15 cellular contexts compared by ENCODE assay signal in the genomic region with DNA sequence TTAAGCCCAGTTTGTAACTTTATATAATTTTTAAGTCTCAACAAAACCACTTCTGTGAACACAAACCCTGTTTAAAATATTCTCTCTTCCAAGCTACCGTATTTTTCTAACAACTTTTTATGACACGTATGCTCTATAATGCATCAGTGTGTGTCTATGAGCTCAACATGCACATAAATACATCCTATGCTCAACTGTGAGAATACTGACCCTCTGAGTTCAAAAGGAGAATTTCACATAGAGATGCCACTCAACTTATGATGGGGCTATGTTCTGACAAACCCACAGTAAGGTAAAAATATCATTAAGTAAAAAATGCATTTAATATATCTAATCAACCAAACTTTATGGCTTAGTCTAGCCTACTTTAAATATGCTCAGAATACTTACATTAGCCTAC.
DNase-seq lines count a peak whose midpoint lies in the region; ATAC-seq and TF ChIP-seq lines count a peak whose summit lies in the region.
"Had no signal": no experiment of that assay in that cellular context is flagged by ENCODE, and none has a peak within 500 bp of the region (broad histone marks: within the 10 kb centered on the region; RNA-seq: fewer than 3 reads in every experiment).

No MANE protein-coding gene starts in this region.

- ATAC-seq in GM21786 (IDR thresholded peaks at IDR 0.05; ENCODE audit: unreplicated experiment) (peak; percentile 63), GM21360 (IDR thresholded peaks at IDR 0.05; ENCODE audit: unreplicated experiment) (no peak), GM21381 (IDR thresholded peaks at IDR 0.05; ENCODE audit: unreplicated experiment) (no peak)
- ATAC-seq: K562 had no signal

- H3K4me1 ChIP-seq in BE2C (peaks cover 4% of the 10 kb centered on the region), Caco-2 (no peaks in the 10 kb centered on the region)

- BruUV-seq in Caco-2 (replicated peaks; lab: Mats Ljungman, UMichigan): no TSS peak

- no peak overlapping the region for H3K4me3 Mint-ChIP-seq in Caco-2 (ENCODE audit: unreplicated experiment)
- H3K4me3 Mint-ChIP-seq: activated CD4-positive, alpha-beta memory T cell treated with anti-CD3 and anti-CD28 coated beads for 36 hours; naive B cell had no signal

- H3K36me3 Mint-ChIP-seq in Caco-2 (ENCODE audit: insufficient read depth, unreplicated experiment): no peaks in the 10 kb centered on the region
- H3K36me3 Mint-ChIP-seq: activated CD4-positive, alpha-beta memory T cell treated with anti-CD3 and anti-CD28 coated beads for 36 hours; naive B cell had no signal

- H3K4me1 Mint-ChIP-seq in Caco-2 (ENCODE audit: low read depth, unreplicated experiment): no peaks in the 10 kb centered on the region
- H3K4me1 Mint-ChIP-seq: naive B cell had no signal

- intact Hi-C loops in Caco-2 (cut with micrococcal nuclease; ENCODE audit: unreplicated experiment): loop anchor here (1.0 kb wide), 3 partner anchors 309 to 501 kb away; no protein-coding TSS in a partner anchor

- H3K27me3 ChIP-seq in BE2C: no peaks in the 10 kb centered on the region
- no peaks in the 10 kb centered on the region for H3K27me3 ChIP-seq in kidney epithelial cell (ENCODE audit: control insufficient read depth, insufficient read depth, low read length)
- no peaks in the 10 kb centered on the region for H3K27me3 ChIP-seq in Caco-2 (replicated peaks; ENCODE audit: control insufficient read depth, insufficient read depth, low read length)

- TF ChIP-seq CTCF in BE2C (IDR thresholded peaks at IDR 0.05; ENCODE audit: low read depth, low read length) (peak; percentile 56), kidney epithelial cell (IDR thresholded peaks at IDR 0.05; ENCODE audit: insufficient read depth, low read length, poor library complexity, severe bottlenecking) (peak; percentile 21), Caco-2 (IDR thresholded peaks at IDR 0.05; ENCODE audit: insufficient read depth in 1 of 2, low read depth in 1 of 2, low read length in 1 of 2, severe bottlenecking in 1 of 2, unreplicated experiment in 1 of 2) (peak in 1 of 2 experiments; percentile 33)

- H3K9me3 Mint-ChIP-seq in Caco-2 (ENCODE audit: unreplicated experiment): no peaks in the 10 kb centered on the region

- H3K9me3 ChIP-seq in BE2C: no peaks in the 10 kb centered on the region
- no peaks in the 10 kb centered on the region for H3K9me3 ChIP-seq in Caco-2

- POLR2A ChIA-PET in Caco-2 (lab: Charles Lee): no interaction called here

- H3K36me3 ChIP-seq in BE2C (no peaks in the 10 kb centered on the region), kidney epithelial cell (ENCODE audit: control insufficient read depth, insufficient read depth, low read length) (no peaks in the 10 kb centered on the region), Caco-2 (ENCODE audit: control insufficient read depth, insufficient read depth, low read length) (no peaks in the 10 kb centered on the region)

- H3K4me3 ChIP-seq in BE2C (ENCODE audit: low read depth, low read length): no peak overlapping the region
- no peak overlapping the region for H3K4me3 ChIP-seq in kidney epithelial cell (ENCODE audit: low read depth, low read length)
- no peak overlapping the region for H3K4me3 ChIP-seq in Caco-2 (ENCODE audit: low read depth, low read length)
- H3K4me3 ChIP-seq: K562 had no signal

- DNase-seq in BE2C: no peak
- peak; percentile 87 for DNase-seq in NCI-H526 treated with DMSO at 0.1 percent for 48 hours (lab: John Stamatoyannopoulos, UW)
- no peak for DNase-seq in kidney epithelial cell (ENCODE audit: low read depth)
- no peak for DNase-seq in Caco-2
- DNase-seq in HuH-7 (ENCODE audit: low spot score): no peak
- DNase-seq: activated CD4-positive, alpha-beta memory T cell treated with anti-CD3 and anti-CD28 coated beads for 36 hours; C1 segment of cervical spinal cord; foreskin melanocyte; kidney glomerular epithelial cell; naive B cell; T-helper 9 cell had no signal

- no peaks in the 10 kb centered on the region for H3K27me3 Mint-ChIP-seq in Caco-2 (ENCODE audit: insufficient read depth, unreplicated experiment)
- H3K27me3 Mint-ChIP-seq: activated CD4-positive, alpha-beta memory T cell treated with anti-CD3 and anti-CD28 coated beads for 36 hours; naive B cell had no signal

- no peak overlapping the region for H3K27ac Mint-ChIP-seq in Caco-2 (ENCODE audit: unreplicated experiment)
- H3K27ac Mint-ChIP-seq: activated CD4-positive, alpha-beta memory T cell treated with anti-CD3 and anti-CD28 coated beads for 36 hours; naive B cell had no signal

- CTCF ChIA-PET in Caco-2 (lab: Charles Lee): interaction anchor here (0.5 to 1.8 kb wide), 5 partner anchors 308 to 945 kb away, joined by 3 to 10 read pairs (median 3); no protein-coding TSS in a partner anchor
